ENCODE assay signal across 17 cellular contexts in genomic region chr7:136058561-136058960, GRCh38.
"Had no signal": no experiment of that assay in that cellular context is flagged by ENCODE, and none has a peak within 500 bp of the region (broad histone marks: within the 10 kb centered on the region; RNA-seq: fewer than 3 reads in every experiment).

No MANE protein-coding gene starts in this region.

- H3K36me3 ChIP-seq: colonic mucosa, lower lobe of right lung, neutrophil, right lobe of liver, suprapubic skin had no signal

- DNase-seq: activated CD4-positive, CD25-positive, alpha-beta regulatory T cell treated with anti-CD3 and anti-CD28 coated beads, Interleukin-2, amount 50 U/mL, for 72 hours; activated naive CD4-positive, alpha-beta T cell treated with anti-CD3 and anti-CD28 coated beads for 36 hours; activated naive CD8-positive, alpha-beta T cell treated with anti-CD3 and anti-CD28 coated beads, Interleukin-2, amount 50 U/mL, for 24 hours; activated T-cell treated with anti-CD3 and anti-CD28 coated beads for 4 hours; colonic mucosa; left colon; lower lobe of right lung; posterior cingulate gyrus; right lobe of liver; stimulated activated naive CD8-positive, alpha-beta T cell treated with anti-CD3 and anti-CD28 coated beads, Interleukin-15, Interleukin-2, amounts not matched to agents 100 U/mL and 50 U/mL, for 24 hours; T-cell; T-helper 9 cell; trophoblast cell had no signal

- H3K4me3 Mint-ChIP-seq: activated naive CD4-positive, alpha-beta T cell treated with anti-CD3 and anti-CD28 coated beads for 36 hours; activated naive CD8-positive, alpha-beta T cell treated with anti-CD3 and anti-CD28 coated beads, Interleukin-2, amount 50 U/mL, for 24 hours; T-cell had no signal

- H3K27ac ChIP-seq: colonic mucosa, lower lobe of right lung, neutrophil, right lobe of liver, suprapubic skin had no signal

- H3K4me3 ChIP-seq: colonic mucosa, lower lobe of right lung, right lobe of liver, smooth muscle cell, suprapubic skin had no signal

- H3K4me2 ChIP-seq: smooth muscle cell had no signal

- ATAC-seq: activated naive CD8-positive, alpha-beta T cell treated with anti-CD3 and anti-CD28 coated beads, Interleukin-2, amount 50 U/mL, for 24 hours; left colon; lower lobe of right lung; right lobe of liver; stimulated activated naive CD8-positive, alpha-beta T cell treated with anti-CD3 and anti-CD28 coated beads, Interleukin-15, Interleukin-2, amounts not matched to agents 100 U/mL and 50 U/mL, for 24 hours; T-cell had no signal

- H3K4me1 Mint-ChIP-seq: activated naive CD8-positive, alpha-beta T cell treated with anti-CD3 and anti-CD28 coated beads, Interleukin-2, amount 50 U/mL, for 24 hours; T-cell had no signal

- H3K4me1 ChIP-seq: colonic mucosa, lower lobe of right lung, right lobe of liver, suprapubic skin had no signal

- H3K27ac Mint-ChIP-seq: activated naive CD4-positive, alpha-beta T cell treated with anti-CD3 and anti-CD28 coated beads for 36 hours; activated naive CD8-positive, alpha-beta T cell treated with anti-CD3 and anti-CD28 coated beads, Interleukin-2, amount 50 U/mL, for 24 hours; activated T-helper 2 cell treated with anti-CD3 and anti-CD28 coated beads, Interferon-gamma antibody, Interleukin-2, Interleukin-4, amounts not matched to agents 10 μg/mL and 5 μg/mL and 100 μg/mL, durations not matched to agents 14 hours and 24 hours and 36 hours; T-cell had no signal

- H3K9me3 Mint-ChIP-seq: activated naive CD4-positive, alpha-beta T cell treated with anti-CD3 and anti-CD28 coated beads for 36 hours; activated naive CD8-positive, alpha-beta T cell treated with anti-CD3 and anti-CD28 coated beads, Interleukin-2, amount 50 U/mL, for 24 hours; activated T-helper 2 cell treated with anti-CD3 and anti-CD28 coated beads, Interferon-gamma antibody, Interleukin-2, Interleukin-4, amounts not matched to agents 10 μg/mL and 5 μg/mL and 100 μg/mL, durations not matched to agents 14 hours and 24 hours and 36 hours; T-cell had no signal

- H3K27me3 ChIP-seq: colonic mucosa, neutrophil, right lobe of liver, suprapubic skin had no signal

- H3K9me3 ChIP-seq: colonic mucosa, lower lobe of right lung, neutrophil, right lobe of liver, suprapubic skin had no signal
